ENCODE assay signal across 26 cellular contexts in the genomic region with DNA sequence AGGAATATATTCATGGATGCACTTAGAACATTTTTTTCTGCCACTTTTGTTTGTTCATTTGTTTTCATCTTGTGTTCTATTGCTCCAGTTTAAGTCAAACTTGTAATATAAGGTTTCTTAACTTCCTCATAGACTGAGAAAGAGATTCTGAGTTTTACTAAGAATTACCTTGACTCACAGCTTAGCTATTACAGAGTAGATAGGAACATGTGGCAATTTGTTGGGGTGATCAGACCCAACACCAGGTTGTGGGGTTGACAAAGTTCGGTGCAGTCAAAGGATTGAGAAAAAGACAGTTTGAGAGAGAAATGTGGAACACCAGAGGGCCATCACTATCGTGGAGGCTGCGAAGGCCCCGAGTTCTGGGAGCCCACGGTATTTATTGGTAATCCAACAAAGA.
"Had no signal": no experiment of that assay in that cellular context is flagged by ENCODE, and none has a peak within 500 bp of the region (broad histone marks: within the 10 kb centered on the region; RNA-seq: fewer than 3 reads in every experiment).

No MANE protein-coding gene starts in this region.

- H3K9me3 ChIP-seq: gastroesophageal sphincter, neutrophil, ovary, psoas muscle, right atrium auricular region, suprapubic skin, tibial artery had no signal

- H3K27ac ChIP-seq: gastroesophageal sphincter, neutrophil, ovary, psoas muscle, right atrium auricular region, suprapubic skin, tibial artery, VCaP had no signal

- ATAC-seq: gastroesophageal sphincter, natural killer cell, psoas muscle had no signal

- H3K27me3 Mint-ChIP-seq: activated CD4-positive, alpha-beta memory T cell treated with anti-CD3 and anti-CD28 coated beads for 36 hours; central memory CD8-positive, alpha-beta T cell; memory B cell had no signal

- DNase-seq: activated CD4-positive, alpha-beta memory T cell treated with anti-CD3 and anti-CD28 coated beads for 36 hours; activated CD4-positive, alpha-beta T cell treated with anti-CD3 and anti-CD28 coated beads for 48 hours; activated CD8-positive, alpha-beta memory T cell treated with anti-CD3 and anti-CD28 coated beads, Interleukin-2, amount 50 U/mL, for 4 hours; activated gamma-delta T cell treated with Interleukin-2 at 50 U/mL for 16 hours; activated naive CD4-positive, alpha-beta T cell treated with anti-CD3 and anti-CD28 coated beads, Interleukin-2, amount 50 U/mL, for 16 hours; activated T-cell treated with anti-CD3 and anti-CD28 coated beads, Interleukin-2, amount 50 U/mL, for 1 hour; amygdala; dermis blood vessel endothelial cell; effector CD4-positive, alpha-beta T cell; hippocampal formation; kidney; natural killer cell; ovary; psoas muscle; stimulated activated CD4-positive, alpha-beta T cell treated with anti-CD3 and anti-CD28 coated beads, Interleukin-15, amount 100 ng/mL, for 24 hours; stimulated activated CD4-positive, alpha-beta T cell treated with anti-CD3 and anti-CD28 coated beads, Interleukin-2, amount 100 ng/mL, for 24 hours; stimulated activated naive CD4-positive, alpha-beta T cell; tibial artery had no signal

- H3K27ac Mint-ChIP-seq: activated CD4-positive, alpha-beta memory T cell treated with anti-CD3 and anti-CD28 coated beads for 36 hours; activated T-helper 1 cell treated with anti-CD3 and anti-CD28 coated beads, Interleukin-12 subunit alpha, Interleukin-12 subunit beta, Interleukin-2, Interleukin-4 antibody, amounts not matched to agents 30 ng/mL and 10 ng/mL and 1 ng/mL, durations not matched to agents 14 hours and 24 hours and 36 hours; memory B cell; natural killer cell had no signal

- H3K4me3 Mint-ChIP-seq: activated CD4-positive, alpha-beta memory T cell treated with anti-CD3 and anti-CD28 coated beads for 36 hours; activated T-helper 1 cell treated with anti-CD3 and anti-CD28 coated beads, Interleukin-12 subunit alpha, Interleukin-12 subunit beta, Interleukin-2, Interleukin-4 antibody, amounts not matched to agents 30 ng/mL and 10 ng/mL and 1 ng/mL, durations not matched to agents 14 hours and 24 hours and 36 hours; central memory CD8-positive, alpha-beta T cell; memory B cell; natural killer cell had no signal

- H3K36me3 ChIP-seq: gastroesophageal sphincter, neutrophil, ovary, right atrium auricular region, suprapubic skin, tibial artery had no signal

- H3K4me3 ChIP-seq: gastroesophageal sphincter, ovary, psoas muscle, right atrium auricular region, suprapubic skin, tibial artery had no signal

- H3K4me1 Mint-ChIP-seq: central memory CD8-positive, alpha-beta T cell; memory B cell; natural killer cell had no signal

- H3K4me1 ChIP-seq: gastroesophageal sphincter, psoas muscle, right atrium auricular region, suprapubic skin, tibial artery had no signal

- H3K36me3 Mint-ChIP-seq: activated CD4-positive, alpha-beta memory T cell treated with anti-CD3 and anti-CD28 coated beads for 36 hours; memory B cell; natural killer cell had no signal

- H3K27me3 ChIP-seq: gastroesophageal sphincter, neutrophil, ovary, right atrium auricular region, suprapubic skin, tibial artery had no signal
